In the genomic region with DNA sequence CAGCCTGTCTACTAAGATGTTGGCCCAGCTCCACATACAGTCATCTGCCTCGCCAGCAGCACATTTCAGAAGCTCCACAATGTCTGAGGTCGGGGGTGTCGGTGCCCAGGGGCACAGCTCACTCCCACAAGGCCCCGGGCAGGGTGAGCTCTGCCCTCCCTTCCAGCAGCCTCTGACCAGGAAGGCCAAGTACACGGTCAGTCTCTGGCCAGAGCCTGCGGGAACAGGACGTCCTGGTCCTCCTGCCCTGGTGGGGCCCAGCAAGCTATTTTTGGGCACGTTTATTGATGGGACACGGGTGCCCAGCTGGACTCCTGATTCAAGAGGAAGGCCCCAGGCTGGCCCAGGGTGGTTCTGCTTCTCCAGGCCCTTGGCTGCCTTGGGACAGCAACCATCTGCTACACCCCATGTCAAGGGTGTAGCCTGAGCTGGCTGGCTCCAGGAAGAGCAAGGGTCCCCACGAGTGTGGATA, we compare ENCODE assay signal across 10 cellular contexts.
DNase-seq lines count a peak whose midpoint lies in the region; ATAC-seq and TF ChIP-seq lines count a peak whose summit lies in the region.
"Had no signal": no experiment of that assay in that cellular context is flagged by ENCODE, and none has a peak within 500 bp of the region (broad histone marks: within the 10 kb centered on the region; RNA-seq: fewer than 3 reads in every experiment).

No MANE protein-coding gene starts in this region.

- no peak overlapping the region for H3K4me2 ChIP-seq in mammary epithelial cell (ENCODE audit: insufficient read depth, low read depth, low read length)

- TF ChIP-seq CTCF in MCF 10A (IDR thresholded peaks at IDR 0.05; ENCODE audit: unreplicated experiment) (no peak), mammary epithelial cell (conservative IDR thresholded peaks at IDR 0.05 in 1 of 2, IDR thresholded peaks at IDR 0.05 in 1 of 2; ENCODE audit: extremely low read depth in 1 of 2, insufficient read depth in 1 of 2, low read depth in 1 of 2, low read length in 2 of 2) (no peak), neutrophil (IDR thresholded peaks at IDR 0.05) (no peak)

- no peak overlapping the region for H2AFZ ChIP-seq in mammary epithelial cell (ENCODE audit: low read depth, low read length)

- 30% methylated on average over 9 of the region's 10 CpGs for WGBS in mammary epithelial cell (ENCODE audit: low coverage, missing lambda C conversion rate)

- peak; percentile 60 for DNase-seq in MCF 10A (ENCODE audit: unreplicated experiment)
- no peak for DNase-seq in mammary epithelial cell
- DNase-seq in glomerular visceral epithelial cell (ENCODE audit: extremely low spot score): peak; percentile 42
- DNase-seq in T-helper 2 cell: no peak
- DNase-seq in islet precursor cell: no peak

- no peak overlapping the region for H3K27ac ChIP-seq in mammary epithelial cell (ENCODE audit: insufficient read depth, low read depth, low read length)
- H3K27ac ChIP-seq in neutrophil: peak overlapping the region; percentile 78

- no peak overlapping the region for H3K4me3 Mint-ChIP-seq in MCF 10A (ENCODE audit: unreplicated experiment)
- H3K4me3 Mint-ChIP-seq: activated T-helper 17 cell treated with anti-CD3 and anti-CD28 coated beads, Interleukin-2, amount 50 U/mL, for 72 hours; nephron had no signal

- no peaks in the 10 kb centered on the region for H3K9me3 Mint-ChIP-seq in MCF 10A (ENCODE audit: unreplicated experiment)
- H3K9me3 Mint-ChIP-seq: activated T-helper 17 cell treated with anti-CD3 and anti-CD28 coated beads, Interleukin-2, amount 50 U/mL, for 72 hours; nephron had no signal

- H3K27me3 ChIP-seq in mammary epithelial cell (ENCODE audit: insufficient read depth, low read length): no peaks in the 10 kb centered on the region
- no peaks in the 10 kb centered on the region for H3K27me3 ChIP-seq in neutrophil

- H3K9me3 ChIP-seq in mammary epithelial cell (replicated peaks; ENCODE audit: insufficient read depth, low read length) (no peaks in the 10 kb centered on the region), neutrophil (no peaks in the 10 kb centered on the region)

- H3K4me1 Mint-ChIP-seq in MCF 10A (ENCODE audit: insufficient read depth, unreplicated experiment): peaks cover 30% of the 10 kb centered on the region
- H3K4me1 Mint-ChIP-seq: activated T-helper 17 cell treated with anti-CD3 and anti-CD28 coated beads, Interleukin-2, amount 50 U/mL, for 72 hours had no signal

- CTCF ChIA-PET in MCF 10A (lab: Yijun Ruan, JAX): interaction anchor here (0.6 to 1.7 kb wide), 6 partner anchors 14 to 76 kb away, joined by 3 to 5 read pairs (median 3); no protein-coding TSS in a partner anchor
- CTCF ChIA-PET in mammary epithelial cell (lab: Charles Lee; ENCODE audit: low non-redundant PET): no interaction called here

- peak overlapping the region; percentile 83 for H3K27ac Mint-ChIP-seq in MCF 10A (ENCODE audit: low read depth, unreplicated experiment)
- H3K27ac Mint-ChIP-seq: activated T-helper 17 cell treated with anti-CD3 and anti-CD28 coated beads, Interleukin-2, amount 50 U/mL, for 72 hours; nephron had no signal

- no peaks in the 10 kb centered on the region for H3K27me3 Mint-ChIP-seq in MCF 10A (ENCODE audit: insufficient read depth, unreplicated experiment)

- dilution Hi-C loops in mammary epithelial cell (cut with HindIII; ENCODE audit: low sequenced_read_pairs): no loop called here

- POLR2A ChIA-PET in MCF 10A (lab: Yijun Ruan, JAX): interaction anchor here (0.6 to 1.9 kb wide), 5 partner anchors 14 to 192 kb away, joined by 3 to 6 read pairs (median 4); no protein-coding TSS in a partner anchor

- intact Hi-C loops in MCF 10A (cut with micrococcal nuclease): no loop called here
- intact Hi-C loops in mammary epithelial cell (cut with micrococcal nuclease): no loop called here

- in situ Hi-C loops in mammary epithelial cell (cut with MboI; ENCODE audit: low sequenced_read_pairs in 2 of 2): no loop called here

- H3K36me3 ChIP-seq in mammary epithelial cell (ENCODE audit: insufficient read depth, low read length) (no peaks in the 10 kb centered on the region), neutrophil (no peaks in the 10 kb centered on the region)

- H3K4me3 ChIP-seq in mammary epithelial cell (replicated peaks in 1 of 3; ENCODE audit: insufficient read depth in 1 of 3, low read depth in 2 of 3, low read length in 3 of 3): no peak overlapping the region
- H3K4me3 ChIP-seq in neutrophil (ENCODE audit: low read depth in 1 of 2, low read length in 1 of 2): peak overlapping the region in 1 of 2 experiments; percentile 22

- ATAC-seq in GM18909 (IDR thresholded peaks at IDR 0.05; ENCODE audit: poor library complexity, unreplicated experiment) (no peak), HG03139 (IDR thresholded peaks at IDR 0.05; ENCODE audit: unreplicated experiment) (no peak)
- ATAC-seq: activated T-helper 17 cell treated with anti-CD3 and anti-CD28 coated beads, Interleukin-2, amount 50 U/mL, for 72 hours had no signal

- BruUV-seq in MCF 10A (replicated peaks; lab: Mats Ljungman, UMichigan) (no TSS peak), mammary epithelial cell (replicated peaks; lab: Mats Ljungman, UMichigan) (no TSS peak)

- H4K20me1 ChIP-seq in mammary epithelial cell (ENCODE audit: insufficient read depth, low read length): no peaks in the 10 kb centered on the region

- H3K4me1 ChIP-seq in mammary epithelial cell (ENCODE audit: insufficient read depth, low read length): peaks cover 16% of the 10 kb centered on the region
- peaks cover 20 to 24% of the 10 kb centered on the region in 2 experiments for H3K4me1 ChIP-seq in neutrophil (ENCODE audit: control insufficient read depth in 1 of 2, insufficient read depth in 1 of 2, low read depth in 1 of 2, low read length in 1 of 2)

- no peak overlapping the region for H3K9ac ChIP-seq in mammary epithelial cell (ENCODE audit: insufficient read depth, low read length)

- no peaks in the 10 kb centered on the region for H3K36me3 Mint-ChIP-seq in MCF 10A (ENCODE audit: insufficient read depth, unreplicated experiment)

- no peaks in the 10 kb centered on the region for H3K79me2 ChIP-seq in mammary epithelial cell (ENCODE audit: insufficient read depth, low read length)

Comparison
In these comparisons a context has a peak if more than half of its experiments do, and no peak if none do; other contexts are left out.
1. DNase-seq: peak in MCF 10A (single experiment) and glomerular visceral epithelial cell (single experiment); none in mammary epithelial cell (single experiment), T-helper 2 cell (0 of 5) and islet precursor cell (single experiment).